1 cellular context compared by ENCODE assay signal in the genomic region with DNA sequence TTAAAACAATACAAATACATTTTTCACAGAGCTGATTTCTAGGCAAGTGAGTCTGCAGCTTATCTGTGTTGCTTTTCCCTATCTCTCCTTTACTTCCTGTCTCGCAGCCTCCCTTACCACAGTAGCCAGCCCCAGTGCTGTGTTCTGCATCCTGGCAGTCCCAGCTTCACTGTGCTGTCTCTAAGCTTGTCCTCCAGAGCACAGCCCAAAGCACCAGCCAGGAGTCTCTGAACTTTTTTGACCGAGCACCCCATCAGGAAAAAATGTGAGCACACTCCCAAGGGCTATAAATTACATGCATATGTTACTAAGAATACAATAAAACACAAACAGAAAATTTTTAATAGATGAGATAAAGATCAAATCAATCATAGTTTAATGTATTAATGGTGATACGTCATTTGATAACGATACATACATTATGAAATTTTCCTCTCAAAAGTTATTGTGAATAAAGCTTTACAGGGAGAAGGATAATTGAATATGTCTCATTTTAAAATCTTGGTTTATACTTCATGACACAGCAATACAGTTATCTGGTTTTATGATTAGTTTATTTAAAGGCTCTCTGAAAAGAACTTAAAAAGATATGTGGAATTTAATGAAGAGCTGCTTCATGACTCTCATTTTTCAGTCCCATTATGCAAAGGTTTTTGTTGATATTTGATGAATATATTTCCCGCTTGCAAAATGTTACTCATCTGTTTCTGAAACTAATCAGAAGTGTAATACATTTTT.
A peak's percentile ranks its signal among the peaks of the same experiment; 100 is the strongest.
TF ChIP-seq lines count a peak whose summit lies in the region.

No MANE protein-coding gene starts in this region.

TF ChIP-seq in K562, 482 proteins besides CTCF, POLR2A, EP300 and RAD21 (continued from another document and continues in another):
- TF ChIP-seq, protein P1, sequence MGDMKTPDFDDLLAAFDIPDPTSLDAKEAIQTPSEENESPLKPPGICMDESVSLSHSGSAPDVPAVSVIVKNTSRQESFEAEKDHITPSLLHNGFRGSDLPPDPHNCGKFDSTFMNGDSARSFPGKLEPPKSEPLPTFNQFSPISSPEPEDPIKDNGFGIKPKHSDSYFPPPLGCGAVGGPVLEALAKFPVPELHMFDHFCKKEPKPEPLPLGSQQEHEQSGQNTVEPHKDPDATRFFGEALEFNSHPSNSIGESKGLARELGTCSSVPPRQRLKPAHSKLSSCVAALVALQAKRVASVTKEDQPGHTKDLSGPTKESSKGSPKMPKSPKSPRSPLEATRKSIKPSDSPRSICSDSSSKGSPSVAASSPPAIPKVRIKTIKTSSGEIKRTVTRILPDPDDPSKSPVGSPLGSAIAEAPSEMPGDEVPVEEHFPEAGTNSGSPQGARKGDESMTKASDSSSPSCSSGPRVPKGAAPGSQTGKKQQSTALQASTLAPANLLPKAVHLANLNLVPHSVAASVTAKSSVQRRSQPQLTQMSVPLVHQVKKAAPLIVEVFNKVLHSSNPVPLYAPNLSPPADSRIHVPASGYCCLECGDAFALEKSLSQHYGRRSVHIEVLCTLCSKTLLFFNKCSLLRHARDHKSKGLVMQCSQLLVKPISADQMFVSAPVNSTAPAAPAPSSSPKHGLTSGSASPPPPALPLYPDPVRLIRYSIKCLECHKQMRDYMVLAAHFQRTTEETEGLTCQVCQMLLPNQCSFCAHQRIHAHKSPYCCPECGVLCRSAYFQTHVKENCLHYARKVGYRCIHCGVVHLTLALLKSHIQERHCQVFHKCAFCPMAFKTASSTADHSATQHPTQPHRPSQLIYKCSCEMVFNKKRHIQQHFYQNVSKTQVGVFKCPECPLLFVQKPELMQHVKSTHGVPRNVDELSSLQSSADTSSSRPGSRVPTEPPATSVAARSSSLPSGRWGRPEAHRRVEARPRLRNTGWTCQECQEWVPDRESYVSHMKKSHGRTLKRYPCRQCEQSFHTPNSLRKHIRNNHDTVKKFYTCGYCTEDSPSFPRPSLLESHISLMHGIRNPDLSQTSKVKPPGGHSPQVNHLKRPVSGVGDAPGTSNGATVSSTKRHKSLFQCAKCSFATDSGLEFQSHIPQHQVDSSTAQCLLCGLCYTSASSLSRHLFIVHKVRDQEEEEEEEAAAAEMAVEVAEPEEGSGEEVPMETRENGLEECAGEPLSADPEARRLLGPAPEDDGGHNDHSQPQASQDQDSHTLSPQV (IDR thresholded peaks at IDR 0.05): no peak; the same call in none of the 2 replicates
- TF ChIP-seq SFPQ (IDR thresholded peaks at IDR 0.05; ENCODE audit: low read depth, low read length) (no peak), ZNF354B (CRISPR knock-in tag; IDR thresholded peaks at IDR 0.05) (no peak), ZNF133 (CRISPR knock-in tag; IDR thresholded peaks at IDR 0.05) (no peak), UBTF (IDR thresholded peaks at IDR 0.05; ENCODE audit: borderline replicate concordance in 1 of 2, low read depth in 2 of 2, low read length in 2 of 2) (0 out of 4 replicates have a peak, but pooled peaks of 1 of the 2 experiments have one; percentile 59), ZNF224 (CRISPR knock-in tag; IDR thresholded peaks at IDR 0.05) (no peak), CAMTA2 (CRISPR knock-in tag; conservative IDR thresholded peaks at IDR 0.05) (no peak), TAF1 (IDR thresholded peaks at IDR 0.05; ENCODE audit: control insufficient read depth, extremely low read depth, insufficient read depth, low read length, severe bottlenecking) (peak; percentile 39), EGR1 (conservative IDR thresholded peaks at IDR 0.05) (no peak), NCOA2 (IDR thresholded peaks at IDR 0.05; ENCODE audit: partially characterized antibody in 2 of 2) (no peak), SIRT6 (IDR thresholded peaks at IDR 0.05; ENCODE audit: low read depth, low read length) (no peak), ZNF785 (CRISPR knock-in tag; IDR thresholded peaks at IDR 0.05) (no peak), THAP12 (CRISPR knock-in tag; IDR thresholded peaks at IDR 0.05) (no peak), CEBPB (tag; IDR thresholded peaks at IDR 0.05) (no peak), DMBX1 (CRISPR knock-in tag; IDR thresholded peaks at IDR 0.05; ENCODE audit: borderline replicate concordance) (peak; percentile 44; the same call in 1 of the 2 replicates), ARID3B (CRISPR knock-in tag; IDR thresholded peaks at IDR 0.05; ENCODE audit: borderline replicate concordance) (no peak), ZKSCAN1 (IDR thresholded peaks at IDR 0.05; ENCODE audit: low read depth, low read length) (no peak), LARP7 (IDR thresholded peaks at IDR 0.05) (0 out of 2 replicates have a peak, but pooled peaks have one; percentile 13), TRIM28 (IDR thresholded peaks at IDR 0.05) (no peak), ZNF174 (CRISPR knock-in tag; IDR thresholded peaks at IDR 0.05) (no peak), ZNF57 (CRISPR knock-in tag; IDR thresholded peaks at IDR 0.05) (no peak), ZNF274 (IDR thresholded peaks at IDR 0.05; ENCODE audit: borderline replicate concordance, low read depth, low read length) (no peak), ZNF232 (CRISPR knock-in tag; IDR thresholded peaks at IDR 0.05) (no peak), ZNF282 (CRISPR knock-in tag; IDR thresholded peaks at IDR 0.05) (no peak), ZNF316 (IDR thresholded peaks at IDR 0.05) (peak; percentile 87), TRIM25 (IDR thresholded peaks at IDR 0.05; ENCODE audit: borderline replicate concordance) (no peak), NCOA6 (IDR thresholded peaks at IDR 0.05) (no peak), HMG20A (CRISPR knock-in tag; conservative IDR thresholded peaks at IDR 0.05) (no peak), BDP1 (IDR thresholded peaks at IDR 0.05; ENCODE audit: insufficient read depth, insufficient read length) (no peak), MAFF (IDR thresholded peaks at IDR 0.05; ENCODE audit: low read length) (peak; percentile 21; the same call in 1 of the 2 replicates), MYBL2 (IDR thresholded peaks at IDR 0.05; ENCODE audit: low read depth) (no peak), MYBL2 (CRISPR knock-in tag; IDR thresholded peaks at IDR 0.05; ENCODE audit: borderline replicate concordance) (no peak)
- TF ChIP-seq, protein P2, sequence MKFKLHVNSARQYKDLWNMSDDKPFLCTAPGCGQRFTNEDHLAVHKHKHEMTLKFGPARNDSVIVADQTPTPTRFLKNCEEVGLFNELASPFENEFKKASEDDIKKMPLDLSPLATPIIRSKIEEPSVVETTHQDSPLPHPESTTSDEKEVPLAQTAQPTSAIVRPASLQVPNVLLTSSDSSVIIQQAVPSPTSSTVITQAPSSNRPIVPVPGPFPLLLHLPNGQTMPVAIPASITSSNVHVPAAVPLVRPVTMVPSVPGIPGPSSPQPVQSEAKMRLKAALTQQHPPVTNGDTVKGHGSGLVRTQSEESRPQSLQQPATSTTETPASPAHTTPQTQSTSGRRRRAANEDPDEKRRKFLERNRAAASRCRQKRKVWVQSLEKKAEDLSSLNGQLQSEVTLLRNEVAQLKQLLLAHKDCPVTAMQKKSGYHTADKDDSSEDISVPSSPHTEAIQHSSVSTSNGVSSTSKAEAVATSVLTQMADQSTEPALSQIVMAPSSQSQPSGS (CRISPR knock-in tag; IDR thresholded peaks at IDR 0.05): no peak
- TF ChIP-seq, protein P3, sequence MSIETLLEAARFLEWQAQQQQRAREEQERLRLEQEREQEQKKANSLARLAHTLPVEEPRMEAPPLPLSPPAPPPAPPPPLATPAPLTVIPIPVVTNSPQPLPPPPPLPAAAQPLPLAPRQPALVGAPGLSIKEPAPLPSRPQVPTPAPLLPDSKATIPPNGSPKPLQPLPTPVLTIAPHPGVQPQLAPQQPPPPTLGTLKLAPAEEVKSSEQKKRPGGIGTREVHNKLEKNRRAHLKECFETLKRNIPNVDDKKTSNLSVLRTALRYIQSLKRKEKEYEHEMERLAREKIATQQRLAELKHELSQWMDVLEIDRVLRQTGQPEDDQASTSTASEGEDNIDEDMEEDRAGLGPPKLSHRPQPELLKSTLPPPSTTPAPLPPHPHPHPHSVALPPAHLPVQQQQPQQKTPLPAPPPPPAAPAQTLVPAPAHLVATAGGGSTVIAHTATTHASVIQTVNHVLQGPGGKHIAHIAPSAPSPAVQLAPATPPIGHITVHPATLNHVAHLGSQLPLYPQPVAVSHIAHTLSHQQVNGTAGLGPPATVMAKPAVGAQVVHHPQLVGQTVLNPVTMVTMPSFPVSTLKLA (conservative IDR thresholded peaks at IDR 0.05): peak in 1 of 2 experiments; percentile 32; a peak in 3 of 4 replicates
- TF ChIP-seq, protein P4, sequence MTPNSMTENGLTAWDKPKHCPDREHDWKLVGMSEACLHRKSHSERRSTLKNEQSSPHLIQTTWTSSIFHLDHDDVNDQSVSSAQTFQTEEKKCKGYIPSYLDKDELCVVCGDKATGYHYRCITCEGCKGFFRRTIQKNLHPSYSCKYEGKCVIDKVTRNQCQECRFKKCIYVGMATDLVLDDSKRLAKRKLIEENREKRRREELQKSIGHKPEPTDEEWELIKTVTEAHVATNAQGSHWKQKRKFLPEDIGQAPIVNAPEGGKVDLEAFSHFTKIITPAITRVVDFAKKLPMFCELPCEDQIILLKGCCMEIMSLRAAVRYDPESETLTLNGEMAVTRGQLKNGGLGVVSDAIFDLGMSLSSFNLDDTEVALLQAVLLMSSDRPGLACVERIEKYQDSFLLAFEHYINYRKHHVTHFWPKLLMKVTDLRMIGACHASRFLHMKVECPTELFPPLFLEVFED (CRISPR knock-in tag; conservative IDR thresholded peaks at IDR 0.05): 0 out of 2 replicates have a peak, but pooled peaks have one; percentile 13
